In genomic region chr19:1843646-1844394, GRCh38 we compare ENCODE assay signal across 19 cellular contexts. TPM values are rescaled to one million over a fixed set of nuclear protein-coding genes. Genes with fewer than 3 reads are reported as not detected.
DNase-seq lines count a peak whose midpoint lies in the region; ATAC-seq and TF ChIP-seq lines count a peak whose summit lies in the region.
"Had no signal": no experiment of that assay in that cellular context is flagged by ENCODE, and none has a peak within 500 bp of the region (broad histone marks: within the 10 kb centered on the region; RNA-seq: fewer than 3 reads in every experiment).

No MANE protein-coding gene starts in this region.

- no peak overlapping the region for H3K4me2 ChIP-seq in HCT116 (ENCODE audit: low read length)
- H3K4me2 ChIP-seq in MM.1S (ENCODE audit: low read depth, low read length), result no peak overlapping the region

- H3K36me3 ChIP-seq in HCT116 (ENCODE audit: control insufficient read depth in 1 of 2, insufficient read depth in 2 of 2, low read length in 2 of 2) (peaks cover 0 to 8% of the 10 kb centered on the region in 2 experiments; a peak in 1 of 4 replicates), WERI-Rb-1 (peaks cover 26% of the 10 kb centered on the region), MM.1S (replicated peaks; ENCODE audit: insufficient read depth, low read length) (no peaks in the 10 kb centered on the region)
- H3K36me3 ChIP-seq: right atrium auricular region, transverse colon had no signal

- no peak for TF ChIP-seq POLR2A in HCT116 (IDR thresholded peaks at IDR 0.05; ENCODE audit: borderline replicate concordance, extremely low read depth, insufficient read depth, insufficient read length)

- TF ChIP-seq RAD21 in HCT116 (IDR thresholded peaks at IDR 0.05; ENCODE audit: low read depth), result no peak

- no peak overlapping the region for H3K4me3 ChIP-seq in HCT116 (replicated peaks in 1 of 2; ENCODE audit: low read depth in 1 of 2, low read length in 2 of 2)
- no peak overlapping the region for H3K4me3 ChIP-seq in WERI-Rb-1 (ENCODE audit: low read depth, low read length)
- H3K4me3 ChIP-seq in fibroblast of mammary gland (ENCODE audit: control insufficient read depth, low read depth, low read length), result no peak overlapping the region
- peak overlapping the region in 2 of 7 experiments; percentile 6 to 10 for H3K4me3 ChIP-seq in skin epidermis
- H3K4me3 ChIP-seq in MM.1S (ENCODE audit: low read length), result no peak overlapping the region
- H3K4me3 ChIP-seq: heart right ventricle, left lung, right atrium auricular region, SK-N-MC, transverse colon had no signal

- intact Hi-C loops in HCT116 (cut with micrococcal nuclease), result no loop called here

- H3K9me3 ChIP-seq in HCT116 (ENCODE audit: control insufficient read depth in 1 of 2, insufficient read depth in 1 of 2, low read depth in 1 of 2, low read length in 2 of 2), result no peaks in the 10 kb centered on the region
- H3K9me3 ChIP-seq in WERI-Rb-1 (ENCODE audit: severe bottlenecking), result no peaks in the 10 kb centered on the region
- H3K9me3 ChIP-seq in MM.1S (replicated peaks; ENCODE audit: insufficient read depth, low read length), result no peaks in the 10 kb centered on the region
- H3K9me3 ChIP-seq: heart right ventricle, left lung, right atrium auricular region, transverse colon had no signal

- no peak overlapping the region for H3K27ac ChIP-seq in HCT116 (ENCODE audit: low read depth, low read length)
- no peak overlapping the region for H3K27ac ChIP-seq in WERI-Rb-1
- H3K27ac ChIP-seq in skin epidermis, result peak overlapping the region in 12 of 21 experiments; percentile 8 to 78 (median 56)
- H3K27ac ChIP-seq in caudate nucleus (ENCODE audit: low read depth, low read length), result no peak overlapping the region
- no peak overlapping the region for H3K27ac ChIP-seq in MM.1S (ENCODE audit: low read length)
- H3K27ac ChIP-seq: left lung, right atrium auricular region, SK-N-MC had no signal

- H3K9me2 ChIP-seq in HCT116 (ENCODE audit: insufficient read depth), result no peaks in the 10 kb centered on the region
- H3K9me2 ChIP-seq in MM.1S (replicated peaks; ENCODE audit: insufficient read depth, low read length), result no peaks in the 10 kb centered on the region

- ATAC-seq in HCT116, result 0 out of 2 replicates have a peak, but pooled peaks have one; percentile 12
- no peak for ATAC-seq in GM18858 (IDR thresholded peaks at IDR 0.05; ENCODE audit: unreplicated experiment)
- ATAC-seq: CD8-positive, alpha-beta T cell; heart right ventricle; left lung; naive thymus-derived CD8-positive, alpha-beta T cell had no signal

- H4K20me1 ChIP-seq in HCT116 (ENCODE audit: insufficient read depth) (peaks cover 15% of the 10 kb centered on the region; the same call in 1 of the 2 replicates), MM.1S (ENCODE audit: insufficient read depth, low read length) (peaks cover 55% of the 10 kb centered on the region)

- RAD21 ChIA-PET in HCT116 (lab: Charles Lee; ENCODE audit: low non-redundant PET in 1 of 2, low total read pairs in 2 of 2, uncharacterized antibody in 2 of 2, unreplicated experiment in 2 of 2), result no interaction called here

- no peak overlapping the region for H2AFZ ChIP-seq in HCT116 (ENCODE audit: low read depth, low read length, poor library complexity, severe bottlenecking)
- H2AFZ ChIP-seq in MM.1S (ENCODE audit: low read length), result no peak overlapping the region

- BruUV-seq in HCT116 (replicated peaks; lab: Mats Ljungman, UMichigan), result no TSS peak

- H3K27me3 ChIP-seq in HCT116 (ENCODE audit: insufficient read depth, low read length) (no peaks in the 10 kb centered on the region), WERI-Rb-1 (ENCODE audit: insufficient read depth, low read depth, severe bottlenecking) (no peaks in the 10 kb centered on the region), MM.1S (replicated peaks; ENCODE audit: insufficient read depth, low read length) (no peaks in the 10 kb centered on the region)
- H3K27me3 ChIP-seq: heart right ventricle, left lung, right atrium auricular region, transverse colon had no signal

- CTCF ChIA-PET in HCT116 (lab: Charles Lee), result interaction anchor here (1.3 kb wide), 1 partner anchor 18 kb away, joined by 5 read pairs; no protein-coding TSS in a partner anchor

- TF ChIP-seq CTCF in HCT116 (IDR thresholded peaks at IDR 0.05 in 2 of 3, conservative IDR thresholded peaks at IDR 0.05 in 1 of 3; ENCODE audit: borderline replicate concordance in 1 of 3, insufficient read depth in 1 of 3, low read depth in 2 of 3, low read length in 2 of 3) (peak in 2 of 3 experiments; percentile 43 to 45; a peak in 4 of 6 replicates), WERI-Rb-1 (IDR thresholded peaks at IDR 0.05; ENCODE audit: low read depth, low read length) (peak; percentile 73), fibroblast of mammary gland (conservative IDR thresholded peaks at IDR 0.05; ENCODE audit: control insufficient read depth, insufficient read depth, low read depth, low read length) (peak; percentile 11), MM.1S (IDR thresholded peaks at IDR 0.05; ENCODE audit: low read length) (no peak)

- H3K79me2 ChIP-seq in HCT116 (ENCODE audit: insufficient read depth, low read length) (peaks cover 90% of the 10 kb centered on the region), MM.1S (ENCODE audit: low read length) (peaks cover 92% of the 10 kb centered on the region)

- DNase-seq in HCT116 (ENCODE audit: low read depth, low spot score) (no peak), WERI-Rb-1 (no peak), fibroblast of mammary gland (ENCODE audit: low read depth) (no peak), caudate nucleus (lab: John Stamatoyannopoulos, UW) (no peak), MM.1S (no peak)
- DNase-seq: activated gamma-delta T cell treated with Interleukin-2 at 50 U/mL for 16 hours; CD8-positive, alpha-beta T cell; EL; erythroblast; heart right ventricle; naive thymus-derived CD8-positive, alpha-beta T cell; NCI-H1048; stimulated activated CD4-positive, alpha-beta T cell treated with anti-CD3 and anti-CD28 coated beads, Interleukin-2, amount 100 ng/mL, for 24 hours; transverse colon had no signal

- H3K4me1 ChIP-seq in HCT116 (ENCODE audit: control insufficient read depth in 1 of 2, insufficient read depth in 2 of 2, low read length in 2 of 2) (peaks cover 14 to 21% of the 10 kb centered on the region in 2 experiments; a peak in 3 of 4 replicates), MM.1S (ENCODE audit: low read length) (peaks cover 12% of the 10 kb centered on the region)

- H3K9ac ChIP-seq in HCT116 (ENCODE audit: low read length) (no peak overlapping the region), MM.1S (ENCODE audit: low read length) (no peak overlapping the region)

- POLR2A ChIA-PET in HCT116 (lab: Charles Lee), result no interaction called here

- H3F3A ChIP-seq in MM.1S (ENCODE audit: insufficient read depth, low read length), result peaks cover 1% of the 10 kb centered on the region

TF ChIP-seq in HCT116, 20 proteins besides CTCF, POLR2A, EP300 and RAD21:
- no peak for TF ChIP-seq SP1 (IDR thresholded peaks at IDR 0.05; ENCODE audit: low read depth)

RNA-seq across cellular contexts. Expression of gene REXO1, which starts 4.5 kb away (rescaled TPM):
- 52.2 TPM for total RNA-seq in HCT116 (2021; ENCODE audit: unreplicated experiment)
- polyA plus RNA-seq in HCT116 (2012), result 37.4 and 54.0 TPM in 2 replicates

RNA-seq across cellular contexts. Expression of gene KLF16, which starts 19.6 kb away (rescaled TPM):
- total RNA-seq in HCT116 (2021; ENCODE audit: unreplicated experiment), result 64.3 TPM
- 29.9 and 33.0 TPM in 2 replicates for polyA plus RNA-seq in HCT116 (2012)

RNA-seq across cellular contexts. Expression of gene ATP8B3, which starts 31.7 kb away (rescaled TPM):
- 17.0 TPM for total RNA-seq in HCT116 (2021; ENCODE audit: unreplicated experiment)
- polyA plus RNA-seq in HCT116 (2012), result 15.6 and 16.5 TPM in 2 replicates

RNA-seq across cellular contexts. Expression of gene ABHD17A, which starts 41.5 kb away (rescaled TPM):
- total RNA-seq in HCT116 (2021; ENCODE audit: unreplicated experiment), result 68.2 TPM
- polyA plus RNA-seq in HCT116 (2012), result 39.6 and 42.3 TPM in 2 replicates

Comparison
In these comparisons a context has a peak if more than half of its experiments do, and no peak if none do; other contexts are left out.
1. H3K27ac ChIP-seq: peak in skin epidermis (12 of 21); none in HCT116 (single experiment), WERI-Rb-1 (single experiment), caudate nucleus (single experiment) and MM.1S (single experiment).